30 cellular contexts compared by ENCODE assay signal in the genomic region with DNA sequence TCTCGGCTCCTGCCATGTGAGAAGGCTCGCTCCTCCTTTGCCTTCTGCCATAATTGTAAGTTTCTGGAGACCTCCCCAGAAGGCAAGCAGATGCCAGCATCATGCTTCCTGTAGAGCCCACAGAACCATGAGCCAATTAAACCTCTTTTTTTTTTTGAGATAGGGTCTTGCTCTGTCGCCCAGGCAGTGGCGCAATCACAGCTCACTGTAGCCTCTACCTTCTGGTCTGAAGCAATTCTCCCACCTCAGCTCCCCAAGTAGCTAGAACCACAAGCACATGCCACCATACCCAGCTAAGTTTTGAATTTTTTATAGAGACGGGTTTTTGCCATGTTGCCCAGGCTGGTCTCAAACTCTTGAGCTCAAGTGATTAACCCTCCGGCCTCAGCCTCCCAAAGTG.
"Had no signal": no experiment of that assay in that cellular context is flagged by ENCODE, and none has a peak within 500 bp of the region (broad histone marks: within the 10 kb centered on the region; RNA-seq: fewer than 3 reads in every experiment).

No MANE protein-coding gene starts in this region.

- ATAC-seq: activated CD8-positive, alpha-beta T cell treated with anti-CD3 and anti-CD28 coated beads for 36 hours; activated naive CD4-positive, alpha-beta T cell treated with anti-CD3 and anti-CD28 coated beads, Interleukin-2, amount 50 U/mL, for 72 hours; activated T-cell treated with anti-CD3 and anti-CD28 coated beads, Interleukin-2, amount 50 U/mL, for 4 hours; activated T-cell treated with anti-CD3 and anti-CD28 coated beads, Interleukin-2, amount 50 U/mL, for 72 hours; activated T-helper 17 cell treated with anti-CD3 and anti-CD28 coated beads, Interleukin-2, amount 50 U/mL, for 72 hours; body of pancreas had no signal

- H3K27me3 ChIP-seq: body of pancreas, breast epithelium had no signal

- H3K27ac ChIP-seq: adrenal gland, body of pancreas, brain microvascular endothelial cell, breast epithelium, VCaP had no signal

- H3K36me3 ChIP-seq: adrenal gland, brain microvascular endothelial cell, breast epithelium had no signal

- DNase-seq: activated B cell treated with CpG ODN at 0.5 μM for 24 hours; activated CD4-positive, alpha-beta memory T cell treated with anti-CD3 and anti-CD28 coated beads for 36 hours; activated CD4-positive, alpha-beta T cell treated with anti-CD3 and anti-CD28 coated beads for 4 hours; activated CD4-positive, alpha-beta T cell treated with anti-CD3 and anti-CD28 coated beads, Interleukin-2, amount 10 ng/mL, durations not matched to agents 24 days and 14 days; activated CD4-positive, alpha-beta T cell treated with anti-CD3 and anti-CD28 coated beads, Interleukin-2, amount 50 U/mL, for 1 hour; activated CD4-positive, alpha-beta T cell treated with anti-CD3 and anti-CD28 coated beads, Interleukin-2, amount 50 U/mL, for 4 hours; activated CD4-positive, CD25-positive, alpha-beta regulatory T cell treated with anti-CD3 and anti-CD28 coated beads, Interleukin-2, amount 50 U/mL, for 72 hours; activated CD8-positive, alpha-beta memory T cell treated with anti-CD3 and anti-CD28 coated beads, Interleukin-2, amount 50 U/mL, for 4 hours; activated CD8-positive, alpha-beta T cell treated with anti-CD3 and anti-CD28 coated beads for 36 hours; activated gamma-delta T cell treated with Interleukin-2 at 50 U/mL for 16 hours; activated naive CD4-positive, alpha-beta T cell; activated naive CD4-positive, alpha-beta T cell treated with anti-CD3 and anti-CD28 coated beads for 36 hours; activated naive CD4-positive, alpha-beta T cell treated with anti-CD3 and anti-CD28 coated beads, Interleukin-2, amount 50 U/mL, for 16 hours; activated naive CD8-positive, alpha-beta T cell treated with anti-CD3 and anti-CD28 coated beads for 36 hours; activated T-cell treated with anti-CD3 and anti-CD28 coated beads for 4 hours; activated T-cell treated with anti-CD3 and anti-CD28 coated beads, Interleukin-2, amount 50 U/mL, for 1 hour; activated T-cell treated with anti-CD3 and anti-CD28 coated beads, Interleukin-2, amount 50 U/mL, for 4 hours; activated T-cell treated with anti-CD3 and anti-CD28 coated beads, Interleukin-2, amount 50 U/mL, for 72 hours; amniotic stem cell; aorta; body of pancreas; brain microvascular endothelial cell; central memory CD4-positive, alpha-beta T cell; T-helper 2 cell; T-helper 9 cell had no signal

- H3K9me3 ChIP-seq: adrenal gland, body of pancreas, breast epithelium had no signal

- H3K4me3 ChIP-seq: adrenal gland, body of pancreas, breast epithelium had no signal

- H3K4me1 ChIP-seq: body of pancreas, breast epithelium had no signal
